ENCODE assay signal across 11 cellular contexts in genomic region chr3:134336587-134336986, GRCh38. TPM values are rescaled to one million over a fixed set of nuclear protein-coding genes. Genes with fewer than 3 reads are reported as not detected.
A peak's percentile ranks its signal among the peaks of the same experiment; 100 is the strongest.
DNase-seq lines count a peak whose midpoint lies in the region; ATAC-seq and TF ChIP-seq lines count a peak whose summit lies in the region.
"Had no signal": no experiment of that assay in that cellular context is flagged by ENCODE, and none has a peak within 500 bp of the region (broad histone marks: within the 10 kb centered on the region; RNA-seq: fewer than 3 reads in every experiment).

No MANE protein-coding gene starts in this region.

- peak in 3 of 4 donors; percentile 25 to 50 (median 41) for ATAC-seq in heart left ventricle
- ATAC-seq in thoracic aorta (ENCODE audit: insufficient number of reproducible peaks, low FRiP score, low read depth): peak; percentile 44
- ATAC-seq: stimulated activated naive CD8-positive, alpha-beta T cell treated with anti-CD3 and anti-CD28 coated beads, Interleukin-15, Interleukin-2, amounts not matched to agents 100 U/mL and 50 U/mL, for 24 hours had no signal

- DNase-seq in DMS53 (lab: John Stamatoyannopoulos, UW) (peak; percentile 49), DMS53 treated with DMSO at 0.1 percent for 48 hours (lab: John Stamatoyannopoulos, UW; ENCODE audit: unreplicated experiment) (no peak), astrocyte of the hippocampus (ENCODE audit: low read depth, low spot score) (peak; percentile 69), heart left ventricle (peak in 1 of 5 donors; percentile 36), thoracic aorta (ENCODE audit: low spot score) (no peak), HUDEP-2 (lab: John Stamatoyannopoulos, UW; ENCODE audit: unreplicated experiment in 76 of 76) (no peak), activated gamma-delta T cell treated with Interleukin-2 at 50 U/mL for 16 hours (no peak), NCI-H1436 (lab: John Stamatoyannopoulos, UW) (no peak)
- DNase-seq: stimulated activated CD4-positive, alpha-beta T cell treated with anti-CD3 and anti-CD28 coated beads, Interleukin-4, amount 100 ng/mL, for 1 hour; stimulated activated naive CD8-positive, alpha-beta T cell treated with anti-CD3 and anti-CD28 coated beads, Interleukin-15, Interleukin-2, amounts not matched to agents 100 U/mL and 50 U/mL, for 24 hours had no signal

- TF ChIP-seq POLR2A in heart left ventricle (IDR thresholded peaks at IDR 0.05): no peak

- WGBS in heart left ventricle, 4 donors: 45 to 57% (median 52%) methylated on average over 6 of the region's 6 CpGs

- H3K4me3 ChIP-seq in heart left ventricle: no peak overlapping the region
- H3K4me3 ChIP-seq in thoracic aorta: no peak overlapping the region

- H3K36me3 ChIP-seq in heart left ventricle (no peaks in the 10 kb centered on the region), thoracic aorta (no peaks in the 10 kb centered on the region)

- intact Hi-C loops in heart left ventricle (cut with DNase I): no loop called here

- H3K27me3 ChIP-seq in heart left ventricle: no peaks in the 10 kb centered on the region
- H3K27me3 ChIP-seq in thoracic aorta (replicated peaks; ENCODE audit: insufficient read depth): no peaks in the 10 kb centered on the region

- H3K27ac ChIP-seq in heart left ventricle (no peak overlapping the region), thoracic aorta (peak overlapping the region in 1 of 2 donors; percentile 46)

- H3K9me3 ChIP-seq in heart left ventricle: no peaks in the 10 kb centered on the region
- H3K9me3 ChIP-seq in thoracic aorta: no peaks in the 10 kb centered on the region

- peaks cover 2 to 53% (median 27%) of the 10 kb centered on the region in 12 donors for H3K4me1 ChIP-seq in heart left ventricle
- H3K4me1 ChIP-seq in thoracic aorta (ENCODE audit: control insufficient read depth in 1 of 2, low read depth in 2 of 2): peaks cover 39 to 58% of the 10 kb centered on the region in 2 donors

- TF ChIP-seq CTCF in heart left ventricle (IDR thresholded peaks at IDR 0.05) (no peak), thoracic aorta (IDR thresholded peaks at IDR 0.05) (no peak)

RNA-seq across cellular contexts. Expression of gene AMOTL2, which starts 37.7 kb away (rescaled TPM):
- 100 to 1,000 TPM in 1 of 9 donors, 10 to 100 TPM in 8; 26.0 to 109 (median 50.0) TPM for total RNA-seq in heart left ventricle
- polyA plus RNA-seq in heart left ventricle: 10 to 100 TPM; 19.0 to 36.4 TPM
- 100 to 1,000 TPM in 1 of 2 donors, 10 to 100 TPM in 1; 62.4 to 161 TPM for total RNA-seq in thoracic aorta
- total RNA-seq: activated CD8-positive, alpha-beta memory T cell treated with anti-CD3 and anti-CD28 coated beads for 36 hours had no signal

Comparison
In these comparisons a context has a peak if more than half of its experiments do, and no peak if none do; other contexts are left out.
1. DNase-seq: peak in DMS53 (single experiment) and astrocyte of the hippocampus (single experiment); none in DMS53 treated with DMSO at 0.1 percent for 48 hours (single experiment), thoracic aorta (single experiment), HUDEP-2 (0 of 76), activated gamma-delta T cell treated with Interleukin-2 at 50 U/mL for 16 hours (single experiment) and NCI-H1436 (single experiment).